ENCODE assay signal across 1 cellular context in genomic region chr1:228456252-228457016, GRCh38.
TF ChIP-seq lines count a peak whose summit lies in the region.

No MANE protein-coding gene starts in this region.

TF ChIP-seq in GM12878, 131 proteins besides CTCF, POLR2A, EP300 and RAD21:
- TF ChIP-seq BRCA1 (IDR thresholded peaks at IDR 0.05; ENCODE audit: low read depth, low read length) (no peak), NBN (IDR thresholded peaks at IDR 0.05) (no peak), RUNX3 (IDR thresholded peaks at IDR 0.05; ENCODE audit: low read length) (no peak), E2F4 (IDR thresholded peaks at IDR 0.05; ENCODE audit: low read depth, low read length) (no peak), SREBF2 (IDR thresholded peaks at IDR 0.05; ENCODE audit: low read length) (no peak), IRF3 (IDR thresholded peaks at IDR 0.05) (no peak), IRF4 (IDR thresholded peaks at IDR 0.05; ENCODE audit: low read depth, low read length) (no peak), KLF5 (IDR thresholded peaks at IDR 0.05; ENCODE audit: partially characterized antibody) (no peak), ZNF217 (IDR thresholded peaks at IDR 0.05) (no peak), USF2 (IDR thresholded peaks at IDR 0.05; ENCODE audit: borderline replicate concordance, low read depth, low read length) (no peak)
